2 cellular contexts compared by ENCODE assay signal in genomic region chr1:156885904-156886355, GRCh38.
TF ChIP-seq lines count a peak whose summit lies in the region.

No MANE protein-coding gene starts in this region.

TF ChIP-seq in HepG2, 621 proteins besides CTCF, POLR2A, EP300 and RAD21:
- TF ChIP-seq ZFP36 (IDR thresholded peaks at IDR 0.05; ENCODE audit: borderline replicate concordance, low read depth, low read length, partially characterized antibody) (peak; percentile 67), ZNF704 (CRISPR knock-in tag; IDR thresholded peaks at IDR 0.05; ENCODE audit: borderline replicate concordance) (no peak)

TF ChIP-seq in WTC11, 78 proteins besides CTCF, POLR2A, EP300 and RAD21:
- no peak for TF ChIP-seq ESRRA (CRISPR knock-in tag; IDR thresholded peaks at IDR 0.05; ENCODE audit: borderline replicate concordance)
- TF ChIP-seq PRDM15 (CRISPR knock-in tag; IDR thresholded peaks at IDR 0.05) = no peak
- TF ChIP-seq ZNF512 (CRISPR knock-in tag; IDR thresholded peaks at IDR 0.05; ENCODE audit: borderline replicate concordance) = no peak
- TF ChIP-seq E2F5 (CRISPR knock-in tag; IDR thresholded peaks at IDR 0.05) = no peak
- TF ChIP-seq EMX1 (CRISPR knock-in tag; IDR thresholded peaks at IDR 0.05) = no peak
- 0 out of 2 replicates have a peak, but pooled peaks have one; percentile 20 for TF ChIP-seq GTF2I (CRISPR knock-in tag; conservative IDR thresholded peaks at IDR 0.05)
- no peak for TF ChIP-seq USF1 (CRISPR knock-in tag; IDR thresholded peaks at IDR 0.05)
- TF ChIP-seq GABPB1 (CRISPR knock-in tag; IDR thresholded peaks at IDR 0.05) = no peak
